Comparison of ENCODE assay signal across 18 cellular contexts in genomic region chr1:117541003-117541402, GRCh38.
A peak's percentile ranks its signal among the peaks of the same experiment; 100 is the strongest.
DNase-seq lines count a peak whose midpoint lies in the region; ATAC-seq and TF ChIP-seq lines count a peak whose summit lies in the region.
"Had no signal": no experiment of that assay in that cellular context is flagged by ENCODE, and none has a peak within 500 bp of the region (broad histone marks: within the 10 kb centered on the region; RNA-seq: fewer than 3 reads in every experiment).

No MANE protein-coding gene starts in this region.

- WGBS in GM23248 (ENCODE audit: low coverage in 1 of 2, low lambda C conversion rate in 2 of 2, missing lambda C conversion rate in 2 of 2), 2 experiments = 48 to 55% methylated on average over 5 of the region's 5 CpGs
- 82% methylated on average over 5 of the region's 5 CpGs for WGBS in smooth muscle cell (ENCODE audit: low lambda C conversion rate)

- peak; percentile 57 for ATAC-seq in esophagus mucosa
- ATAC-seq in GM19455 (IDR thresholded peaks at IDR 0.05; ENCODE audit: unreplicated experiment) = no peak
- ATAC-seq: left colon had no signal

- H3K9me3 ChIP-seq in GM23248 (ENCODE audit: low read depth) = no peaks in the 10 kb centered on the region
- no peaks in the 10 kb centered on the region for H3K9me3 ChIP-seq in parathyroid adenoma (ENCODE audit: control insufficient read depth, low read length)
- H3K9me3 ChIP-seq in smooth muscle cell (replicated peaks; ENCODE audit: low read depth) = no peaks in the 10 kb centered on the region
- H3K9me3 ChIP-seq: BE2C, ovary, upper lobe of left lung had no signal

- H3K36me3 ChIP-seq in GM23248 (ENCODE audit: low read depth) = no peaks in the 10 kb centered on the region
- H3K36me3 ChIP-seq in parathyroid adenoma (ENCODE audit: control insufficient read depth, insufficient read depth, low read length) = no peaks in the 10 kb centered on the region
- H3K36me3 ChIP-seq in smooth muscle cell (ENCODE audit: low read depth) = no peaks in the 10 kb centered on the region
- H3K36me3 ChIP-seq: BE2C, ovary, upper lobe of left lung had no signal

- H2AFZ ChIP-seq in GM23248 (no peak overlapping the region), parathyroid adenoma (peak overlapping the region; percentile 66), smooth muscle cell (ENCODE audit: low read depth) (no peak overlapping the region)

- H3K9ac ChIP-seq in GM23248 (no peak overlapping the region), parathyroid adenoma (no peak overlapping the region), smooth muscle cell (ENCODE audit: low read depth) (no peak overlapping the region)

- TF ChIP-seq CTCF in parathyroid adenoma (IDR thresholded peaks at IDR 0.05) (no peak), smooth muscle cell (IDR thresholded peaks at IDR 0.05; ENCODE audit: borderline replicate concordance, insufficient read depth, poor library complexity, severe bottlenecking) (no peak)

- in situ Hi-C loops in GM23248 (cut with MboI) = no loop called here

- H3K4me3 ChIP-seq in GM23248 (no peak overlapping the region), parathyroid adenoma (ENCODE audit: low read depth, low read length) (no peak overlapping the region), smooth muscle cell (no peak overlapping the region)
- H3K4me3 ChIP-seq: ovary, upper lobe of left lung had no signal

- H4K20me1 ChIP-seq in GM23248 (ENCODE audit: insufficient read depth) = no peaks in the 10 kb centered on the region
- no peaks in the 10 kb centered on the region for H4K20me1 ChIP-seq in smooth muscle cell (ENCODE audit: low read depth)

- no peak overlapping the region for H3K27ac ChIP-seq in GM23248
- H3K27ac ChIP-seq in parathyroid adenoma = peak overlapping the region; percentile 31
- H3K27ac ChIP-seq in smooth muscle cell (ENCODE audit: low read depth) = no peak overlapping the region
- H3K27ac ChIP-seq: ovary, upper lobe of left lung, VCaP had no signal

- H3K4me2 ChIP-seq in GM23248 (ENCODE audit: unreplicated experiment) = no peak overlapping the region
- H3K4me2 ChIP-seq in parathyroid adenoma (ENCODE audit: low read length) = no peak overlapping the region
- no peak overlapping the region for H3K4me2 ChIP-seq in smooth muscle cell

- no peaks in the 10 kb centered on the region for H3K79me2 ChIP-seq in GM23248 (ENCODE audit: insufficient read depth)
- H3K79me2 ChIP-seq in parathyroid adenoma = no peaks in the 10 kb centered on the region
- no peaks in the 10 kb centered on the region for H3K79me2 ChIP-seq in smooth muscle cell (ENCODE audit: low read depth)

- no peaks in the 10 kb centered on the region for H3K9me2 ChIP-seq in GM23248 (ENCODE audit: insufficient read depth)

- H3K27me3 ChIP-seq in GM23248 (replicated peaks; ENCODE audit: insufficient read depth) (no peaks in the 10 kb centered on the region), parathyroid adenoma (ENCODE audit: control insufficient read depth, insufficient read depth, low read length) (no peaks in the 10 kb centered on the region), smooth muscle cell (ENCODE audit: low read depth) (peaks cover 2% of the 10 kb centered on the region)
- H3K27me3 ChIP-seq: BE2C, ovary, upper lobe of left lung had no signal

- H3K4me1 ChIP-seq in GM23248 (ENCODE audit: insufficient read depth) (no peaks in the 10 kb centered on the region), parathyroid adenoma (peaks cover 14% of the 10 kb centered on the region), smooth muscle cell (ENCODE audit: low read depth) (no peaks in the 10 kb centered on the region)
- H3K4me1 ChIP-seq: BE2C had no signal

- DNase-seq in GM23248 (peak; percentile 26), NCI-H226 (peak; percentile 37), HuH-7 (ENCODE audit: low spot score) (no peak), smooth muscle cell (lab: John Stamatoyannopoulos, UW; ENCODE audit: unreplicated experiment) (no peak)
- DNase-seq in activated CD4-positive, CD25-positive, alpha-beta regulatory T cell (lab: John Stamatoyannopoulos, UW) = no peak
- DNase-seq: activated CD8-positive, alpha-beta memory T cell treated with anti-CD3 and anti-CD28 coated beads for 24 hours; BE2C; effector CD4-positive, alpha-beta T cell; left colon; NCI-H1092 treated with DMSO at 0.1 percent for 48 hours; ovary; small intestine; SW 1271 had no signal

- H3F3A ChIP-seq in GM23248 (ENCODE audit: insufficient read depth) (no peaks in the 10 kb centered on the region), smooth muscle cell (ENCODE audit: low read depth) (no peaks in the 10 kb centered on the region)

Comparison
In these comparisons a context has a peak if more than half of its experiments do, and no peak if none do; other contexts are left out.
1. DNase-seq: peak in GM23248 (single experiment) and NCI-H226 (single experiment); none in HuH-7 (single experiment), activated CD4-positive, CD25-positive, alpha-beta regulatory T cell (0 of 4) and smooth muscle cell (single experiment).